20 cellular contexts compared by ENCODE assay signal in genomic region chr10:75592888-75593643, GRCh38.
DNase-seq lines count a peak whose midpoint lies in the region; ATAC-seq, FAIRE-seq and TF ChIP-seq lines count a peak whose summit lies in the region.
"Had no signal": no experiment of that assay in that cellular context is flagged by ENCODE, and none has a peak within 500 bp of the region (broad histone marks: within the 10 kb centered on the region; RNA-seq: fewer than 3 reads in every experiment).

No MANE protein-coding gene starts in this region.

- DNase-seq in NCI-H69 (lab: John Stamatoyannopoulos, UW) = peak; percentile 85
- peak; percentile 5 for DNase-seq in endothelial cell of umbilical vein (ENCODE audit: low read depth, low spot score)
- no peak for DNase-seq in left lung
- no peak for DNase-seq in psoas muscle
- no peak for DNase-seq in NCI-H510A (lab: John Stamatoyannopoulos, UW)
- no peak for DNase-seq in activated T-cell treated with anti-CD3 and anti-CD28 coated beads, Interleukin-2, amount 50 U/mL, for 1 hour
- DNase-seq in globus pallidus (ENCODE audit: low spot score) = no peak
- DNase-seq: CD4-positive, alpha-beta memory T cell; DMS53; esophagus squamous epithelium; immature natural killer cell; midbrain; NCI-H1105 treated with DMSO at 0.1 percent for 48 hours; NCI-H226; retina; stimulated activated CD4-positive, alpha-beta T cell treated with anti-CD3 and anti-CD28 coated beads, Interleukin-15, amount 100 ng/mL, for 24 hours; testis had no signal

- POLR2A ChIA-PET in endothelial cell of umbilical vein (lab: Charles Lee) = no interaction called here

- H4K20me1 ChIP-seq in endothelial cell of umbilical vein (replicated peaks; ENCODE audit: control insufficient read depth, extremely low read depth, insufficient read depth, low read length) = no peaks in the 10 kb centered on the region

- H3K4me2 ChIP-seq in endothelial cell of umbilical vein (ENCODE audit: insufficient read depth, low read length) = peak overlapping the region; percentile 37

- no peak for ATAC-seq in left lung
- no peak for ATAC-seq in psoas muscle
- no peak for ATAC-seq in GM21390 (IDR thresholded peaks at IDR 0.05; ENCODE audit: unreplicated experiment)
- ATAC-seq: activated T-helper 17 cell treated with anti-CD3 and anti-CD28 coated beads, Interleukin-2, amount 50 U/mL, for 72 hours; GM12878 had no signal

- no peak overlapping the region for H3K4me3 ChIP-seq in endothelial cell of umbilical vein (replicated peaks in 1 of 3; ENCODE audit: insufficient read depth in 1 of 3, low read depth in 1 of 3, low read length in 3 of 3)
- H3K4me3 ChIP-seq in left lung = no peak overlapping the region
- peak overlapping the region; percentile 38 for H3K4me3 ChIP-seq in psoas muscle
- H3K4me3 ChIP-seq: GM12878 had no signal

- H3K36me3 ChIP-seq in endothelial cell of umbilical vein (ENCODE audit: control insufficient read depth in 2 of 2, extremely low read depth in 1 of 2, insufficient read depth in 2 of 2, low read length in 2 of 2) (no peaks in the 10 kb centered on the region), left lung (no peaks in the 10 kb centered on the region), psoas muscle (ENCODE audit: insufficient read depth in 1 of 2, low read depth in 1 of 2) (no peaks in the 10 kb centered on the region)
- H3K36me3 ChIP-seq: esophagus squamous epithelium had no signal

- H3K4me1 ChIP-seq in endothelial cell of umbilical vein (ENCODE audit: control insufficient read depth, extremely low read depth, insufficient read depth, low read length) (peaks cover 3% of the 10 kb centered on the region), left lung (no peaks in the 10 kb centered on the region), psoas muscle (no peaks in the 10 kb centered on the region)
- H3K4me1 ChIP-seq: esophagus squamous epithelium, testis had no signal

- peaks cover 0 to 10% of the 10 kb centered on the region in 2 experiments for H3K27me3 ChIP-seq in endothelial cell of umbilical vein (ENCODE audit: control insufficient read depth in 2 of 2, insufficient read depth in 2 of 2, low read length in 2 of 2)
- H3K27me3 ChIP-seq in left lung = no peaks in the 10 kb centered on the region
- H3K27me3 ChIP-seq in psoas muscle (ENCODE audit: insufficient read depth in 3 of 3, low read length in 2 of 3) = peaks cover 0 to 9% (median 4%) of the 10 kb centered on the region in 3 donors
- H3K27me3 ChIP-seq: esophagus squamous epithelium, testis had no signal

- TF ChIP-seq CTCF in endothelial cell of umbilical vein (IDR thresholded peaks at IDR 0.05; ENCODE audit: extremely low read depth in 1 of 2, insufficient read depth in 1 of 2, low read depth in 1 of 2, low read length in 2 of 2) (no peak), left lung (IDR thresholded peaks at IDR 0.05) (no peak), psoas muscle (IDR thresholded peaks at IDR 0.05) (no peak)

- dilution Hi-C loops in endothelial cell of umbilical vein (cut with MboI; ENCODE audit: extremely low pct_ligation_motif_present, low sequenced_read_pairs) = no loop called here

- H3K9me1 ChIP-seq in endothelial cell of umbilical vein (replicated peaks; ENCODE audit: control insufficient read depth, extremely low read depth, insufficient read depth, low read length) = no peaks in the 10 kb centered on the region

- CTCF ChIA-PET in endothelial cell of umbilical vein (lab: Charles Lee) = no interaction called here

- no peak overlapping the region for H3K9ac ChIP-seq in endothelial cell of umbilical vein (replicated peaks; ENCODE audit: extremely low read depth, insufficient read depth, low read length)

- H3K27ac ChIP-seq in endothelial cell of umbilical vein (ENCODE audit: insufficient read depth, low read depth, low read length) (no peak overlapping the region), left lung (peak overlapping the region; percentile 35 to 39), psoas muscle (no peak overlapping the region)
- H3K27ac ChIP-seq: esophagus squamous epithelium, testis had no signal

- TF ChIP-seq POLR2A in endothelial cell of umbilical vein (IDR thresholded peaks at IDR 0.05; ENCODE audit: low read depth, low read length) = no peak

- no peak for FAIRE-seq in endothelial cell of umbilical vein (lab: Jason Lieb, UNC)
- FAIRE-seq: GM12878 had no signal

- no TSS peak for BruUV-seq in endothelial cell of umbilical vein (replicated peaks; lab: Mats Ljungman, UMichigan)

- WGBS in psoas muscle, 3 donors = 44 to 52% (median 48%) methylated on average over 8 of the region's 8 CpGs

- no peaks in the 10 kb centered on the region for H3K79me2 ChIP-seq in endothelial cell of umbilical vein (ENCODE audit: control insufficient read depth, insufficient read depth, low read length)

- no peaks in the 10 kb centered on the region for H3K9me3 ChIP-seq in endothelial cell of umbilical vein (replicated peaks; ENCODE audit: control insufficient read depth, insufficient read depth, low read length)
- H3K9me3 ChIP-seq in left lung = no peaks in the 10 kb centered on the region
- no peaks in the 10 kb centered on the region for H3K9me3 ChIP-seq in psoas muscle
- H3K9me3 ChIP-seq: esophagus squamous epithelium, testis had no signal

- intact Hi-C loops in endothelial cell of umbilical vein (cut with micrococcal nuclease) = loop anchor here (2.0 kb wide), 1 partner anchor 190 kb away; no protein-coding TSS in a partner anchor
- intact Hi-C loops in left lung (cut with DNase I) = no loop called here
- intact Hi-C loops in psoas muscle (cut with DNase I) = no loop called here

- no peak overlapping the region for H2AFZ ChIP-seq in endothelial cell of umbilical vein (ENCODE audit: low read depth, low read length)

TF ChIP-seq in endothelial cell of umbilical vein, 7 proteins besides CTCF, POLR2A, EP300 and RAD21:
- TF ChIP-seq FOS (IDR thresholded peaks at IDR 0.05; ENCODE audit: borderline replicate concordance, insufficient read depth, low read length) = no peak
- TF ChIP-seq EZH2 (IDR thresholded peaks at IDR 0.05; ENCODE audit: borderline replicate concordance, low read depth, low read length, severe bottlenecking) = no peak

Comparison
In these comparisons a context has a peak if more than half of its experiments do, and no peak if none do; other contexts are left out.
1. DNase-seq: peak in NCI-H69 (single experiment) and endothelial cell of umbilical vein (single experiment); none in left lung (0 of 2), psoas muscle (0 of 2), NCI-H510A (single experiment), activated T-cell treated with anti-CD3 and anti-CD28 coated beads, Interleukin-2, amount 50 U/mL, for 1 hour (single experiment) and globus pallidus (single experiment).
2. H3K27ac ChIP-seq: peak in left lung (2 of 2); none in endothelial cell of umbilical vein (single experiment) and psoas muscle (single experiment).